14 cellular contexts compared by ENCODE assay signal in genomic region chr5:67636091-67636490, GRCh38.
A peak's percentile ranks its signal among the peaks of the same experiment; 100 is the strongest.
DNase-seq lines count a peak whose midpoint lies in the region; ATAC-seq and TF ChIP-seq lines count a peak whose summit lies in the region.
"Had no signal": no experiment of that assay in that cellular context is flagged by ENCODE, and none has a peak within 500 bp of the region (broad histone marks: within the 10 kb centered on the region; RNA-seq: fewer than 3 reads in every experiment).

No MANE protein-coding gene starts in this region.

- intact Hi-C loops in thyroid gland (cut with DNase I), result no loop called here

- TF ChIP-seq CTCF in fibroblast of the aortic adventitia (IDR thresholded peaks at IDR 0.05; ENCODE audit: insufficient read depth, low read length) (no peak), thyroid gland (IDR thresholded peaks at IDR 0.05) (no peak)

- H3K79me1 ChIP-seq in trophoblast cell (ENCODE audit: low read length), result no peaks in the 10 kb centered on the region

- H3K18ac ChIP-seq in trophoblast cell (ENCODE audit: low read length), result no peak overlapping the region

- H3K4me1 ChIP-seq in thyroid gland, result no peaks in the 10 kb centered on the region
- H3K4me1 ChIP-seq in trophoblast cell (ENCODE audit: control insufficient read depth in 1 of 2, insufficient read depth in 2 of 2, low read length in 2 of 2), result no peaks in the 10 kb centered on the region

- no peak overlapping the region for H3K4me2 ChIP-seq in trophoblast cell (ENCODE audit: low read length)
- H3K4me2 ChIP-seq: BLaER1 had no signal

- H3K4me3 ChIP-seq in fibroblast of the aortic adventitia (ENCODE audit: low read depth, low read length), result no peak overlapping the region
- H3K4me3 ChIP-seq in thyroid gland (replicated peaks in 1 of 3), result no peak overlapping the region
- no peak overlapping the region for H3K4me3 ChIP-seq in trophoblast cell (ENCODE audit: low read depth, low read length)
- H3K4me3 ChIP-seq: BLaER1 had no signal

- no peaks in the 10 kb centered on the region for H3K36me3 ChIP-seq in thyroid gland
- H3K36me3 ChIP-seq in trophoblast cell (ENCODE audit: control insufficient read depth in 1 of 2, insufficient read depth in 2 of 2, low read length in 2 of 2), result no peaks in the 10 kb centered on the region
- H3K36me3 ChIP-seq: BLaER1, WERI-Rb-1 had no signal

- H2BK5ac ChIP-seq in trophoblast cell (ENCODE audit: low read depth, low read length, poor library complexity), result no peak overlapping the region

- no peaks in the 10 kb centered on the region for H3K79me2 ChIP-seq in trophoblast cell (ENCODE audit: control insufficient read depth, insufficient read depth, low read length, poor library complexity)

- no peak overlapping the region for H2BK120ac ChIP-seq in trophoblast cell (ENCODE audit: insufficient read depth, low read length, poor library complexity)

- H3K9me3 ChIP-seq in thyroid gland (no peaks in the 10 kb centered on the region), trophoblast cell (ENCODE audit: insufficient read depth, low read depth, low read length) (peaks cover 1% of the 10 kb centered on the region)

- H3K14ac ChIP-seq in trophoblast cell (ENCODE audit: low read length), result no peak overlapping the region

- no peak overlapping the region for H4K91ac ChIP-seq in trophoblast cell (ENCODE audit: low read depth, low read length)

- H2AK5ac ChIP-seq in trophoblast cell (ENCODE audit: low read length), result no peak overlapping the region

- H4K8ac ChIP-seq in trophoblast cell (ENCODE audit: low read depth, low read length), result no peak overlapping the region

- H3K4ac ChIP-seq in trophoblast cell (ENCODE audit: low read depth, low read length), result no peak overlapping the region

- no peaks in the 10 kb centered on the region for H3K27me3 ChIP-seq in thyroid gland
- H3K27me3 ChIP-seq in trophoblast cell (ENCODE audit: insufficient read depth, low read length), result no peaks in the 10 kb centered on the region
- H3K27me3 ChIP-seq: BLaER1 had no signal

- no peak overlapping the region for H4K12ac ChIP-seq in trophoblast cell (ENCODE audit: low read depth, low read length)

- WGBS in thyroid gland, 2 donors, result 71 to 86% methylated on average over 1 of the region's 1 CpG
- no CpG with 5 or more reads among the region's 1 CpG for WGBS in trophoblast cell (ENCODE audit: extremely low coverage, insufficient coverage, insufficient read length)

- TF ChIP-seq POLR2A in thyroid gland (IDR thresholded peaks at IDR 0.05), result no peak

- no peak overlapping the region for H3K9ac ChIP-seq in trophoblast cell (ENCODE audit: low read length)
- H3K9ac ChIP-seq: BLaER1 had no signal

- no peak overlapping the region for H3K23ac ChIP-seq in trophoblast cell (ENCODE audit: low read length)

- no peak for ATAC-seq in HG02588 (IDR thresholded peaks at IDR 0.05; ENCODE audit: unreplicated experiment)
- ATAC-seq: effector memory CD8-positive, alpha-beta T cell had no signal

- DNase-seq in amygdala (lab: John Stamatoyannopoulos, UW) (peak in 46 of 56 donors; percentile 1 to 80 (median 27)), fibroblast of the aortic adventitia (ENCODE audit: low read depth) (peak; percentile 48), midbrain (lab: John Stamatoyannopoulos, UW) (peak; percentile 68), thyroid gland (peak; percentile 11 to 14), trophoblast cell (no peak)
- DNase-seq in activated CD8-positive, alpha-beta memory T cell treated with anti-CD3 and anti-CD28 coated beads, Interleukin-2, amount 50 U/mL, for 4 hours, result no peak
- DNase-seq: activated effector memory CD4-positive, alpha-beta T cell treated with Interleukin-2 at 50 U/mL for 16 hours; effector memory CD8-positive, alpha-beta T cell; NCI-H82; retina; stimulated activated CD4-positive, alpha-beta T cell treated with anti-CD3 and anti-CD28 coated beads, Interleukin-2, amount 100 ng/mL, for 48 hours; WERI-Rb-1 had no signal

- H2BK12ac ChIP-seq in trophoblast cell (ENCODE audit: low read length), result no peak overlapping the region

- no peak overlapping the region for H3K27ac ChIP-seq in thyroid gland
- no peak overlapping the region for H3K27ac ChIP-seq in trophoblast cell (ENCODE audit: low read depth, low read length)
- H3K27ac ChIP-seq: BLaER1, WERI-Rb-1 had no signal

- no peak overlapping the region for H2AFZ ChIP-seq in trophoblast cell (ENCODE audit: insufficient read depth, low read length, poor library complexity)

Comparison
In these comparisons a context has a peak if more than half of its experiments do, and no peak if none do; other contexts are left out.
1. DNase-seq: peak in amygdala (46 of 56), fibroblast of the aortic adventitia (single experiment), midbrain (single experiment) and thyroid gland (2 of 2); none in trophoblast cell (0 of 2) and activated CD8-positive, alpha-beta memory T cell treated with anti-CD3 and anti-CD28 coated beads, Interleukin-2, amount 50 U/mL, for 4 hours (single experiment).